ENCODE assay signal across 8 cellular contexts in the genomic region with DNA sequence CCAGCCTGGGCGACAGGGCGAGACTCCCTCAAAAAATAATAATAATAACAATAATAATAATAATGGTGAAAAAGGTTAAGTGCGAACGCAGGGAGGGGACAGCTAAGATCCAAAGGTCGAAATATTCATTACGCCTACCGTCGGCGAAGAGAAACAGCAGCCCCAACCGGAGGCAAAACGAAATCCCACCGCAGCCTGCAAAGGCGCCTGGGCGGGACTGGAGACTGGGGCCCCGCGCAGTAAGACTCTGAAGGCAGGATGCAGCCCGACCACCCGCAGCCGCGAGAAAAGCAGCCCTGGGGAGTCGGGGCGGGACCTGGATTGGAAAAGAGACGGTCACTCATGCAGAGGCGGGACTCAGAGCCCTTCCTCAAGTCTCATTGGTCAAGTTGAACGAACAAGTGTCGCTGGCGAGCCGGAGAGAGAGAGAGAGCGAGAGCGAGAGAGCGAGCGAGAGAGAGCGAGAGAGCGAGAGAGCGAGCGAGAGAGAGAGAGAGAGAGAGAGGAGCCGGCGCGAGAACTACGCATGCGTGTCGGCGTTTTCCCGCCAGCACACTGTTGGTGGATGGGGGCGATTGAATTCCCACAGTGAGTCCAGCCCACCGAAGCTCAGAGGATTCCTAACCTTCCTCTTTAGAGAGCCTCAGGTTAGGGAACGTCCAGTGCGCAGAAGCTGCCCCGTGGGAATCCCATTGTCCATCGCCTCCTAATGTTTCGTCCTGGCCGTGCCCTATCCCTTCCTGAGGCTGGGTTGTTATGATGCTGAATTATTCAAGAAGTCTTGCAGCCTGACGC.
DNase-seq lines count a peak whose midpoint lies in the region; ATAC-seq and TF ChIP-seq lines count a peak whose summit lies in the region.

No MANE protein-coding gene starts in this region.

- H4K20me1 ChIP-seq in BLaER1 = no peaks in the 10 kb centered on the region

- H3K4me2 ChIP-seq in BLaER1 = peak overlapping the region; percentile 98

- ATAC-seq in HG03439 (IDR thresholded peaks at IDR 0.05; ENCODE audit: unreplicated experiment) = peak; percentile 80

- H3K9me3 ChIP-seq in BLaER1 = no peaks in the 10 kb centered on the region

- peak overlapping the region; percentile 74 for H3K4me3 ChIP-seq in BLaER1
- H3K4me3 ChIP-seq in choroid plexus epithelial cell (ENCODE audit: low read depth, low read length) = peak overlapping the region; percentile 70

- peaks cover 23% of the 10 kb centered on the region for H3K36me3 ChIP-seq in BLaER1

- H3K27ac ChIP-seq in BLaER1 (peak overlapping the region; percentile 88), layer of hippocampus (ENCODE audit: low read depth, low read length) (peak overlapping the region; percentile 96)

- no peaks in the 10 kb centered on the region for H3K27me3 ChIP-seq in BLaER1
- no peaks in the 10 kb centered on the region for H3K27me3 ChIP-seq in layer of hippocampus (ENCODE audit: control insufficient read depth, insufficient read depth, low read length)

- peak overlapping the region; percentile 85 for H3K9ac ChIP-seq in BLaER1

- DNase-seq in GM19238 (ENCODE audit: insufficient read length, low spot score) (peak; percentile 96), NCI-H510A (lab: John Stamatoyannopoulos, UW) (peak; percentile 97), choroid plexus epithelial cell (ENCODE audit: low read depth) (peak; percentile 100)
- DNase-seq in activated CD4-positive, alpha-beta T cell treated with anti-CD3 and anti-CD28 coated beads for 24 hours (ENCODE audit: low read depth in 2 of 2) = peak; percentile 82 to 92
- peak; percentile 73 to 96 (median 80) for DNase-seq in stimulated activated CD4-positive, alpha-beta T cell treated with anti-CD3 and anti-CD28 coated beads, Interleukin-1b, Interleukin-23, amount 100 ng/mL, for 24 hours (ENCODE audit: low read depth in 4 of 4, low spot score in 1 of 4)

- peak; percentile 42 for TF ChIP-seq CTCF in choroid plexus epithelial cell (conservative IDR thresholded peaks at IDR 0.05; ENCODE audit: low read depth, low read length)

- peaks cover 62% of the 10 kb centered on the region for H3K4me1 ChIP-seq in BLaER1

Comparison
In these comparisons a context has a peak if more than half of its experiments do, and no peak if none do; other contexts are left out.
1. Peak in every context shown above with its lines: DNase-seq, ATAC-seq, H3K4me3 ChIP-seq and H3K27ac ChIP-seq.